ENCODE assay signal across 24 cellular contexts in genomic region chr1:113541108-113541507, GRCh38.
"Had no signal": no experiment of that assay in that cellular context is flagged by ENCODE, and none has a peak within 500 bp of the region (broad histone marks: within the 10 kb centered on the region; RNA-seq: fewer than 3 reads in every experiment).

No MANE protein-coding gene starts in this region.

- H3K27me3 ChIP-seq: ascending aorta, brain microvascular endothelial cell, esophagus squamous epithelium, heart right ventricle, left lung, pancreas, uterus had no signal

- H3K4me1 ChIP-seq: ascending aorta, heart right ventricle, left lung, pancreas, psoas muscle, uterus had no signal

- ATAC-seq: heart right ventricle; naive thymus-derived CD4-positive, alpha-beta T cell; psoas muscle had no signal

- DNase-seq: activated CD4-positive, alpha-beta memory T cell treated with anti-CD3 and anti-CD28 coated beads, Interleukin-2, amount 10 ng/mL, durations not matched to agents 7 days and 5 days; activated CD4-positive, alpha-beta T cell treated with anti-CD3 and anti-CD28 coated beads for 1 hour; activated CD4-positive, alpha-beta T cell treated with anti-CD3 and anti-CD28 coated beads, Interleukin-2, amount 10 ng/mL, durations not matched to agents 7 days and 5 days; activated CD8-positive, alpha-beta memory T cell treated with anti-CD3 and anti-CD28 coated beads, Interleukin-2, amount 50 U/mL, for 48 hours; activated gamma-delta T cell; activated naive CD4-positive, alpha-beta T cell treated with anti-CD3 and anti-CD28 coated beads, Interleukin-2, amount 10 ng/mL, durations not matched to agents 7 days and 5 days; activated naive CD8-positive, alpha-beta T cell treated with anti-CD3 and anti-CD28 coated beads, Interleukin-2, amount 10 ng/mL, durations not matched to agents 7 days and 5 days; activated T-cell treated with anti-CD3 and anti-CD28 coated beads, Interleukin-2, amount 50 U/mL, for 24 hours; brain microvascular endothelial cell; caudate nucleus; endodermal cell; esophagus squamous epithelium; foreskin melanocyte; heart right ventricle; kidney glomerular epithelial cell; left lung; naive thymus-derived CD4-positive, alpha-beta T cell; pancreas; psoas muscle; stimulated activated CD4-positive, alpha-beta T cell treated with anti-CD3 and anti-CD28 coated beads, Interleukin-4, amount 100 ng/mL, for 1 hour; T-helper 2 cell; uterus had no signal

- H3K36me3 ChIP-seq: ascending aorta, brain microvascular endothelial cell, esophagus squamous epithelium, heart right ventricle, left lung, pancreas, thoracic aorta, uterus had no signal

- H3K4me3 ChIP-seq: ascending aorta, esophagus squamous epithelium, heart right ventricle, left lung, pancreas, psoas muscle, thoracic aorta, uterus had no signal

- H3K27ac ChIP-seq: ascending aorta, esophagus squamous epithelium, heart right ventricle, left lung, pancreas, psoas muscle, thoracic aorta, uterus had no signal

- H3K9me3 ChIP-seq: ascending aorta, esophagus squamous epithelium, left lung, pancreas, psoas muscle, thoracic aorta, uterus had no signal
